In the genomic region with DNA sequence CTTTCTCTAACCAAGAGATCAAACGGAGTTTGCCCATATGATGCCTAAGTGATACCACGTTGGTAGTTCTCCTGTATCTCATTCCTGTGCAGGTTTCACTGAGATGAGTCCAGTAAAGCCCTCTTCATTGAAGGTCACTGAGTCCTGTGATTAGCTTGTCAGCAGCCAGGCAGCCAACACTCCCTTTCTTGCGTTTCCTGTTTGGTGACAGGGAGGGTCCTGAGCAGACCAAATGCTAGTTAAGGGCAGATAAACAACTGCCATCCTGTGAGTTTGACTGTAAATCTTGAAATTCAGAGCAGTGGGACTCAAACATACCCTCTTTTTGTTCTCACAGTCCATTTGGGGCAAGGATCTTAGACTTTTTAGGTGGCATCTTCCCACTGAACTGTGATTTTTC, we compare ENCODE assay signal across 20 cellular contexts.
"Had no signal": no experiment of that assay in that cellular context is flagged by ENCODE, and none has a peak within 500 bp of the region (broad histone marks: within the 10 kb centered on the region; RNA-seq: fewer than 3 reads in every experiment).

No MANE protein-coding gene starts in this region.

- H3K4me1 Mint-ChIP-seq: endodermal cell had no signal

- H3K36me3 ChIP-seq: colonic mucosa, right atrium auricular region, sigmoid colon, stomach, thoracic aorta, uterus had no signal

- H3K4me3 ChIP-seq: colonic mucosa, right atrium auricular region, sigmoid colon, skin epidermis, stomach, thoracic aorta, uterus had no signal

- DNase-seq: colonic mucosa; effector CD4-positive, alpha-beta T cell; endodermal cell; erythroblast; foreskin keratinocyte; immature natural killer cell; kidney; left cardiac atrium; mammary epithelial cell; naive thymus-derived CD4-positive, alpha-beta T cell; sigmoid colon; stimulated activated CD4-positive, alpha-beta T cell treated with anti-CD3 and anti-CD28 coated beads, Interleukin-12 subunit alpha, Interleukin-12 subunit beta, amount 100 ng/mL, for 4 hours; stimulated activated naive CD4-positive, alpha-beta T cell; stomach; substantia nigra; trophoblast cell; uterus had no signal

- H3K9me3 ChIP-seq: colonic mucosa, right atrium auricular region, sigmoid colon, thoracic aorta, uterus had no signal

- H3K4me3 Mint-ChIP-seq: endodermal cell; immature natural killer cell; naive thymus-derived CD4-positive, alpha-beta T cell had no signal

- H3K4me1 ChIP-seq: colonic mucosa, foreskin keratinocyte, right atrium auricular region, sigmoid colon, stomach, uterus had no signal

- H3K9me3 Mint-ChIP-seq: endodermal cell had no signal

- H3K27me3 ChIP-seq: colonic mucosa, right atrium auricular region, sigmoid colon, stomach, uterus had no signal

- ATAC-seq: foreskin keratinocyte; left cardiac atrium; naive thymus-derived CD4-positive, alpha-beta T cell had no signal

- H3K27ac Mint-ChIP-seq: endodermal cell, immature natural killer cell had no signal

- H3K36me3 Mint-ChIP-seq: immature natural killer cell had no signal

- H3K27ac ChIP-seq: colonic mucosa, foreskin keratinocyte, right atrium auricular region, sigmoid colon, skin epidermis, stomach, thoracic aorta, uterus had no signal
